Comparison of ENCODE assay signal across 33 cellular contexts in the genomic region with DNA sequence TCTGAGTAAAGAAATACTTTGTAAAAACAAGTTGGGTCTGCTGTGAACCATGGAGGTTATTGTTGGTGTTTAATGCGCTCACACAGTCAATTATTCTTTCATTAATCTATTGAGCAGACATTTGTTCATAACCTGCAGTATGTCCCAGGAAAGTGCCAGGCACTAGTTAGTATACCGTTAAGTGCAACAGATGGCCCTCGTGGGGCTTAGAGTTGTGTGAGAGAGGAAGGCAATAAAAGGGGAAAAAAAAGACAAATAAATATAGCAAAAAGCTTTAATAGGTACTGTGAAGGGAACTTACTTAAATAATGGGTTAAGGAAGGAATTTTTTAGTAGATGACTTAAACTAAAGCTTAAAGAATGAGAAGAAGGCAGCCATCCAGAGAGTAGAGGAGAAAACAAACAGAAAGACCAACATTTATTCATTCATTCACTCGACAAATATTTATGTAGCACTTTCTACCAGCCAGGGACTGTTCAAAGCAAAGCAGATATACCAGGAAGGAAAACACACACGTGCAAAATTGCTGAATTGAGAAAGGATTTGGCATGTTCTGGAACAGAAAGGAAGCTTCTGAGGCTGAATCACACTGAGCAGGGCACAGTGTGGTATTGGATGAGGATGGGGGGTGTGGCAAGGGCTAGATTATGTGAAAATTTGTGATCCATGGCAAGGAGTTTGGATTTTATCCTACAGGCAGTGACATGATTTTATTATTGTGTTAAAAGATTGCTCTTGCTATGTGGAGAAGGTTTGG.
DNase-seq lines count a peak whose midpoint lies in the region; ATAC-seq and TF ChIP-seq lines count a peak whose summit lies in the region.
"Had no signal": no experiment of that assay in that cellular context is flagged by ENCODE, and none has a peak within 500 bp of the region (broad histone marks: within the 10 kb centered on the region; RNA-seq: fewer than 3 reads in every experiment).

No MANE protein-coding gene starts in this region.

- H3K4me1 ChIP-seq in foreskin keratinocyte: peaks cover under 1% of the 10 kb centered on the region
- H3K4me1 ChIP-seq: colonic mucosa, Peyer's patch, psoas muscle, thyroid gland had no signal

- no peaks in the 10 kb centered on the region for H3K36me3 Mint-ChIP-seq in progenitor cell of endocrine pancreas (ENCODE audit: insufficient read depth)
- H3K36me3 Mint-ChIP-seq: activated naive CD4-positive, alpha-beta T cell treated with anti-CD3 and anti-CD28 coated beads, Interleukin-2, amount 50 U/mL, for 24 hours; CD8-positive, alpha-beta memory T cell had no signal

- peaks cover 3% of the 10 kb centered on the region for H3K9me3 Mint-ChIP-seq in progenitor cell of endocrine pancreas (ENCODE audit: low read depth)
- H3K9me3 Mint-ChIP-seq: activated naive CD4-positive, alpha-beta T cell treated with anti-CD3 and anti-CD28 coated beads, Interleukin-2, amount 50 U/mL, for 24 hours; activated T-helper 2 cell treated with anti-CD3 and anti-CD28 coated beads, Interferon-gamma antibody, Interleukin-2, Interleukin-4, amounts not matched to agents 10 μg/mL and 5 μg/mL and 100 μg/mL, durations not matched to agents 14 hours and 24 hours and 36 hours; CD8-positive, alpha-beta memory T cell; HFFc6 had no signal

- H3K4me3 ChIP-seq in MG63 (no peak overlapping the region), choroid plexus epithelial cell (ENCODE audit: low read depth, low read length) (no peak overlapping the region)
- H3K4me3 ChIP-seq: colonic mucosa, esophagus muscularis mucosa, Peyer's patch, psoas muscle, sigmoid colon, stomach, thyroid gland had no signal

- ATAC-seq in foreskin keratinocyte: no peak
- ATAC-seq in GM21360 (IDR thresholded peaks at IDR 0.05; ENCODE audit: unreplicated experiment): no peak
- ATAC-seq: psoas muscle had no signal

- peak overlapping the region; percentile 21 for H3K27ac Mint-ChIP-seq in progenitor cell of endocrine pancreas
- H3K27ac Mint-ChIP-seq: activated naive CD4-positive, alpha-beta T cell treated with anti-CD3 and anti-CD28 coated beads, Interleukin-2, amount 50 U/mL, for 24 hours; activated T-helper 2 cell treated with anti-CD3 and anti-CD28 coated beads, Interferon-gamma antibody, Interleukin-2, Interleukin-4, amounts not matched to agents 10 μg/mL and 5 μg/mL and 100 μg/mL, durations not matched to agents 14 hours and 24 hours and 36 hours; CD8-positive, alpha-beta memory T cell; HFFc6 had no signal

- no peaks in the 10 kb centered on the region for H3K27me3 ChIP-seq in MG63
- H3K27me3 ChIP-seq in foreskin keratinocyte: peaks cover 26% of the 10 kb centered on the region
- H3K27me3 ChIP-seq: colonic mucosa, neutrophil, Peyer's patch, sigmoid colon, stomach, thyroid gland had no signal

- H3K36me3 ChIP-seq in MG63: no peaks in the 10 kb centered on the region
- H3K36me3 ChIP-seq: colonic mucosa, esophagus muscularis mucosa, neutrophil, Peyer's patch, sigmoid colon, stomach, thyroid gland, WERI-Rb-1 had no signal

- H3K27ac ChIP-seq in foreskin keratinocyte: no peak overlapping the region
- H3K27ac ChIP-seq: colonic mucosa, esophagus muscularis mucosa, neutrophil, Peyer's patch, psoas muscle, sigmoid colon, thyroid gland, WERI-Rb-1 had no signal

- H3K9me3 ChIP-seq in MG63: no peaks in the 10 kb centered on the region
- H3K9me3 ChIP-seq: colonic mucosa, esophagus muscularis mucosa, neutrophil, Peyer's patch, psoas muscle, sigmoid colon, stomach, thyroid gland had no signal

- no peak for TF ChIP-seq CTCF in choroid plexus epithelial cell (conservative IDR thresholded peaks at IDR 0.05; ENCODE audit: low read depth, low read length)
- TF ChIP-seq CTCF in progenitor cell of endocrine pancreas (IDR thresholded peaks at IDR 0.05; ENCODE audit: unreplicated experiment): no peak
- TF ChIP-seq CTCF in foreskin keratinocyte (conservative IDR thresholded peaks at IDR 0.05): no peak

- DNase-seq in DMS153 treated with DMSO at 0.1 percent for 48 hours (lab: John Stamatoyannopoulos, UW; ENCODE audit: unreplicated experiment) (peak; percentile 17), MG63 (peak; percentile 23), choroid plexus epithelial cell (ENCODE audit: low read depth) (peak; percentile 18), progenitor cell of endocrine pancreas (ENCODE audit: low spot score, unreplicated experiment) (no peak), foreskin keratinocyte (no peak), HuH-7.5 (ENCODE audit: low spot score) (no peak)
- DNase-seq: activated CD4-positive, alpha-beta T cell treated with anti-CD3 and anti-CD28 coated beads for 4 hours; activated T-cell treated with anti-CD3 and anti-CD28 coated beads for 4 hours; anterior cingulate cortex; CD8-positive, alpha-beta memory T cell; colonic mucosa; DMS79; GDM1; GOT3; HFFc6; KBM-7; kidney glomerular epithelial cell; NCI-H1105; NCI-H187; NCI-H526; Peyer's patch; psoas muscle; SHP77; sigmoid colon; stimulated activated CD4-positive, alpha-beta T cell treated with anti-CD3 and anti-CD28 coated beads, Interleukin-4, amount 100 ng/mL, for 1 hour; stomach; thyroid gland; WERI-Rb-1 had no signal

- H3K4me1 Mint-ChIP-seq in progenitor cell of endocrine pancreas (ENCODE audit: low read depth): peaks cover 32% of the 10 kb centered on the region
- H3K4me1 Mint-ChIP-seq: activated naive CD4-positive, alpha-beta T cell treated with anti-CD3 and anti-CD28 coated beads, Interleukin-2, amount 50 U/mL, for 24 hours; CD8-positive, alpha-beta memory T cell had no signal

- no peak overlapping the region for H3K4me3 Mint-ChIP-seq in progenitor cell of endocrine pancreas (ENCODE audit: low read depth)
- H3K4me3 Mint-ChIP-seq: activated naive CD4-positive, alpha-beta T cell treated with anti-CD3 and anti-CD28 coated beads, Interleukin-2, amount 50 U/mL, for 24 hours; CD8-positive, alpha-beta memory T cell; HFFc6 had no signal

- no peaks in the 10 kb centered on the region for H3K27me3 Mint-ChIP-seq in progenitor cell of endocrine pancreas

Comparison
In these comparisons a context has a peak if more than half of its experiments do, and no peak if none do; other contexts are left out.
1. DNase-seq: peak in DMS153 treated with DMSO at 0.1 percent for 48 hours (single experiment), MG63 (single experiment) and choroid plexus epithelial cell (single experiment); none in progenitor cell of endocrine pancreas (single experiment), foreskin keratinocyte (0 of 2) and HuH-7.5 (single experiment).